8 cellular contexts compared by ENCODE assay signal in the genomic region with DNA sequence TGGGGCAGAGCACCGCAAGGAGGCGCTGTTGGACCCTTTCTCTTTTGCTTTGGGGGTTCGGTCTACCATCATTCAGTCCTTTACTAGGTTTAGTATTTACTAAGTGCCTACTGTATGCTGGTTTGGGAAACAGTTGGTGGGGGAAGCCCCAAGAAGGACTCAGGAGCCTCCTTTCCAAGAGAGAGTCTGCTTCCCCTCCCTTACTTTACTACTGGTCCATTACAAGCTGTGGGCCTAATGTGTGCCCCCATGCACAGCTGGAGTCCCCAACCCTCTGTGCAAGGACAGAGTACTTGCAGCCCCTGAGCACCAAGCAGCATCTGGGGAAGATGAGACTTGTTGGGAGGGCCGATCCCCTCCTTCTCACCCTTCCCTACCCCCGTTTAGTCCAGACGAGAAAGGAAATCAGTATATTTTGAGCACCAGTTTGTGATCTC. TPM values are rescaled to one million over a fixed set of nuclear protein-coding genes. Genes with fewer than 3 reads are reported as not detected.
DNase-seq lines count a peak whose midpoint lies in the region; ATAC-seq and TF ChIP-seq lines count a peak whose summit lies in the region.

No MANE protein-coding gene starts in this region.

- no peaks in the 10 kb centered on the region for H3K9me3 ChIP-seq in SJCRH30 (replicated peaks)

- peaks cover 10% of the 10 kb centered on the region for H3K4me1 ChIP-seq in SJCRH30

- H3K36me3 ChIP-seq in SJCRH30 (no peaks in the 10 kb centered on the region), kidney epithelial cell (ENCODE audit: control insufficient read depth, insufficient read depth, low read length) (no peaks in the 10 kb centered on the region)

- H3K27me3 ChIP-seq in SJCRH30 (no peaks in the 10 kb centered on the region), kidney epithelial cell (ENCODE audit: control insufficient read depth, insufficient read depth, low read length) (no peaks in the 10 kb centered on the region)

- DNase-seq in ACHN (peak; percentile 77), SJCRH30 (peak in 1 of 2 experiments; percentile 92), astrocyte of the spinal cord (ENCODE audit: low read depth, low spot score) (peak; percentile 68), kidney epithelial cell (ENCODE audit: low read depth) (no peak), NCI-H748 treated with DMSO at 0.1 percent for 48 hours (lab: John Stamatoyannopoulos, UW) (no peak)
- DNase-seq in stimulated activated CD4-positive, alpha-beta T cell treated with anti-CD3 and anti-CD28 coated beads, Interleukin-2, amount 100 ng/mL, for 48 hours: peak; percentile 92 to 94

- H3K27ac ChIP-seq in SJCRH30: peak overlapping the region; percentile 35; the same call in 1 of the 2 replicates

- in situ Hi-C loops in ACHN (cut with HindIII; ENCODE audit: low pct_ligation_motif_present, low pct_unique_long_range_greater_than_20kb, low sequenced_read_pairs) (no loop called here), astrocyte of the spinal cord (cut with HindIII; ENCODE audit: low sequenced_read_pairs) (no loop called here)

- H3K4me3 ChIP-seq in SJCRH30: peak overlapping the region; percentile 63
- peak overlapping the region; percentile 78 for H3K4me3 ChIP-seq in astrocyte of the spinal cord (ENCODE audit: low read depth, low read length)
- H3K4me3 ChIP-seq in kidney epithelial cell (ENCODE audit: low read depth, low read length): peak overlapping the region; percentile 77

- ATAC-seq in GM18517 (IDR thresholded peaks at IDR 0.05; ENCODE audit: unreplicated experiment) (peak; percentile 73), HG03196 (IDR thresholded peaks at IDR 0.05; ENCODE audit: unreplicated experiment) (peak; percentile 6)

- peak; percentile 95 for TF ChIP-seq CTCF in astrocyte of the spinal cord (IDR thresholded peaks at IDR 0.05; ENCODE audit: low read depth, low read length)
- TF ChIP-seq CTCF in kidney epithelial cell (IDR thresholded peaks at IDR 0.05; ENCODE audit: insufficient read depth, low read length, poor library complexity, severe bottlenecking): peak; percentile 94

RNA-seq across cellular contexts. Expression of a gene that starts 0.9 kb away (rescaled TPM):
- 36.9 and 39.9 TPM in 2 replicates for total RNA-seq in SJCRH30 (2014; rRNA removed; shearing (Covaris generic))
- total RNA-seq in kidney epithelial cell: 44.0 and 47.1 TPM in 2 replicates

RNA-seq across cellular contexts. Expression of a gene that starts 29.1 kb away (rescaled TPM):
- 12.3 and 13.8 TPM in 2 replicates for total RNA-seq in SJCRH30 (2014; rRNA removed; shearing (Covaris generic))
- 18.2 and 21.6 TPM in 2 replicates for total RNA-seq in kidney epithelial cell

RNA-seq across cellular contexts. Expression of a gene that starts 31.0 kb away (rescaled TPM):
- 4.5 and 5.6 TPM in 2 replicates for total RNA-seq in SJCRH30 (2014; rRNA removed; shearing (Covaris generic))
- not detected in 2 replicates for total RNA-seq in kidney epithelial cell

RNA-seq across cellular contexts. Expression of a gene that starts 37.8 kb away (rescaled TPM):
- 93.2 and 147 TPM in 2 replicates for total RNA-seq in SJCRH30 (2014; rRNA removed; shearing (Covaris generic))
- 49.6 and 66.4 TPM in 2 replicates for total RNA-seq in kidney epithelial cell

RNA-seq across cellular contexts. Expression of a gene that starts 52.8 kb away (rescaled TPM):
- 8.8 and 9.5 TPM in 2 replicates for total RNA-seq in SJCRH30 (2014; rRNA removed; shearing (Covaris generic))
- 12.5 and 16.7 TPM in 2 replicates for total RNA-seq in kidney epithelial cell

Comparison
In these comparisons a context has a peak if more than half of its experiments do, and no peak if none do; other contexts are left out.
1. DNase-seq: peak in ACHN (single experiment), astrocyte of the spinal cord (single experiment) and stimulated activated CD4-positive, alpha-beta T cell treated with anti-CD3 and anti-CD28 coated beads, Interleukin-2, amount 100 ng/mL, for 48 hours (2 of 2); none in kidney epithelial cell (single experiment) and NCI-H748 treated with DMSO at 0.1 percent for 48 hours (single experiment).
2. Peak in every context shown above with its lines, with median percentiles within 50 percentile points of each other: H3K4me3 ChIP-seq.